ENCODE assay signal across 14 cellular contexts in genomic region chr5:119347996-119348395, GRCh38. TPM values are rescaled to one million over a fixed set of nuclear protein-coding genes. Genes with fewer than 3 reads are reported as not detected.
DNase-seq lines count a peak whose midpoint lies in the region; ATAC-seq and TF ChIP-seq lines count a peak whose summit lies in the region.
"Had no signal": no experiment of that assay in that cellular context is flagged by ENCODE, and none has a peak within 500 bp of the region (broad histone marks: within the 10 kb centered on the region; RNA-seq: fewer than 3 reads in every experiment).

No MANE protein-coding gene starts in this region.

- H3K4me2 ChIP-seq in fibroblast of lung (ENCODE audit: extremely low read depth, insufficient read depth, low read length) = no peak overlapping the region

- TF ChIP-seq EP300 in transverse colon (IDR thresholded peaks at IDR 0.05; ENCODE audit: low read depth) = no peak

- intact Hi-C loops in transverse colon (cut with DNase I; ENCODE audit: low total_unique reads) (no loop called here), cardiac septum (cut with DNase I) (no loop called here)

- in situ Hi-C loops in transverse colon (cut with MboI; ENCODE audit: low pct_ligation_motif_present in 1 of 4, low pct_unique_long_range_greater_than_20kb in 1 of 4, low sequenced_read_pairs in 3 of 4) = no loop called here

- H3K4me1 Mint-ChIP-seq in stimulated activated naive CD8-positive, alpha-beta T cell treated with anti-CD3 and anti-CD28 coated beads, Interleukin-15, Interleukin-2, amounts not matched to agents 100 ng/mL and 50 ng/mL, for 24 hours (ENCODE audit: low read depth) = peaks cover 95% of the 10 kb centered on the region
- H3K4me1 Mint-ChIP-seq in stimulated activated naive CD8-positive, alpha-beta T cell treated with anti-CD3 and anti-CD28 coated beads, Interleukin-15, amount 100 ng/mL, for 72 hours = peaks cover 95% of the 10 kb centered on the region
- H3K4me1 Mint-ChIP-seq in type B pancreatic cell (ENCODE audit: unreplicated experiment) = peaks cover 28% of the 10 kb centered on the region

- H3K4me3 Mint-ChIP-seq in stimulated activated naive CD8-positive, alpha-beta T cell treated with anti-CD3 and anti-CD28 coated beads, Interleukin-15, Interleukin-2, amounts not matched to agents 100 ng/mL and 50 ng/mL, for 24 hours = no peak overlapping the region
- H3K4me3 Mint-ChIP-seq in stimulated activated naive CD8-positive, alpha-beta T cell treated with anti-CD3 and anti-CD28 coated beads, Interleukin-15, amount 100 ng/mL, for 72 hours = peak overlapping the region in 1 of 2 donors; percentile 2
- H3K4me3 Mint-ChIP-seq in type B pancreatic cell = peak overlapping the region; percentile 28

- H3K36me3 Mint-ChIP-seq in stimulated activated naive CD8-positive, alpha-beta T cell treated with anti-CD3 and anti-CD28 coated beads, Interleukin-15, Interleukin-2, amounts not matched to agents 100 ng/mL and 50 ng/mL, for 24 hours (ENCODE audit: low read depth) = peaks cover 53% of the 10 kb centered on the region
- no peaks in the 10 kb centered on the region for H3K36me3 Mint-ChIP-seq in type B pancreatic cell

- H3K27me3 ChIP-seq in fibroblast of lung (ENCODE audit: control insufficient read depth, insufficient read depth, low read length) (no peaks in the 10 kb centered on the region), transverse colon (no peaks in the 10 kb centered on the region)
- H3K27me3 ChIP-seq: adrenal gland had no signal

- TF ChIP-seq CTCF in fibroblast of lung (conservative IDR thresholded peaks at IDR 0.05 in 1 of 2, IDR thresholded peaks at IDR 0.05 in 1 of 2; ENCODE audit: low read depth in 1 of 2, low read length in 2 of 2) (peak in 1 of 2 donors; percentile 4), type B pancreatic cell (conservative IDR thresholded peaks at IDR 0.05) (peak; percentile 50), transverse colon (IDR thresholded peaks at IDR 0.05) (no peak)

- peak overlapping the region; percentile 52 for H3K9ac ChIP-seq in SK-N-MC (ENCODE audit: insufficient read length)
- no peak overlapping the region for H3K9ac ChIP-seq in fibroblast of lung (ENCODE audit: insufficient read depth, low read length)

- no peak for TF ChIP-seq POLR2A in transverse colon (IDR thresholded peaks at IDR 0.05)

- peak overlapping the region; percentile 92 for H3K27ac Mint-ChIP-seq in stimulated activated naive CD8-positive, alpha-beta T cell treated with anti-CD3 and anti-CD28 coated beads, Interleukin-15, Interleukin-2, amounts not matched to agents 100 ng/mL and 50 ng/mL, for 24 hours
- peak overlapping the region in 1 of 2 donors; percentile 83 for H3K27ac Mint-ChIP-seq in stimulated activated naive CD8-positive, alpha-beta T cell treated with anti-CD3 and anti-CD28 coated beads, Interleukin-15, amount 100 ng/mL, for 72 hours
- no peak overlapping the region for H3K27ac Mint-ChIP-seq in type B pancreatic cell

- peaks cover 2% of the 10 kb centered on the region for H3K4me1 ChIP-seq in fibroblast of lung (ENCODE audit: control insufficient read depth, extremely low read depth, insufficient read depth, low read length)
- peaks cover 0 to 20% (median 8%) of the 10 kb centered on the region in 4 donors for H3K4me1 ChIP-seq in transverse colon
- H3K4me1 ChIP-seq: adrenal gland had no signal

- peak overlapping the region; percentile 93 for H3K27ac ChIP-seq in SK-N-MC
- no peak overlapping the region for H3K27ac ChIP-seq in fibroblast of lung (ENCODE audit: insufficient read depth, low read length)
- H3K27ac ChIP-seq in transverse colon = no peak overlapping the region
- H3K27ac ChIP-seq: adrenal gland had no signal

- H4K20me1 ChIP-seq in fibroblast of lung (ENCODE audit: control insufficient read depth, extremely low read depth, insufficient read depth, low read length) = no peaks in the 10 kb centered on the region

- H3K9me3 Mint-ChIP-seq in stimulated activated naive CD8-positive, alpha-beta T cell treated with anti-CD3 and anti-CD28 coated beads, Interleukin-15, Interleukin-2, amounts not matched to agents 100 ng/mL and 50 ng/mL, for 24 hours = no peaks in the 10 kb centered on the region
- no peaks in the 10 kb centered on the region for H3K9me3 Mint-ChIP-seq in stimulated activated naive CD8-positive, alpha-beta T cell treated with anti-CD3 and anti-CD28 coated beads, Interleukin-15, amount 100 ng/mL, for 72 hours
- no peaks in the 10 kb centered on the region for H3K9me3 Mint-ChIP-seq in type B pancreatic cell

- no peak overlapping the region for H2AFZ ChIP-seq in fibroblast of lung (ENCODE audit: low read length)

- no peaks in the 10 kb centered on the region for H3K79me2 ChIP-seq in fibroblast of lung (ENCODE audit: control insufficient read depth, insufficient read depth, low read length)

- WGBS in transverse colon (ENCODE audit: low coverage in 1 of 2), 2 donors = 91 to 100% methylated on average over 1 of the region's 1 CpG

- no peak for DNase-seq in stimulated activated naive CD8-positive, alpha-beta T cell treated with anti-CD3 and anti-CD28 coated beads, Interleukin-15, amount 100 ng/mL, for 72 hours
- peak; percentile 86 for DNase-seq in SK-N-MC (ENCODE audit: low read depth, low spot score)
- peak; percentile 55 to 64 for DNase-seq in fibroblast of lung (ENCODE audit: low read depth in 2 of 2)
- no peak for DNase-seq in type B pancreatic cell (ENCODE audit: extremely low spot score, unreplicated experiment)
- DNase-seq in RKO (ENCODE audit: low spot score) = no peak
- DNase-seq in transverse colon = no peak
- no peak for DNase-seq in cardiac septum (ENCODE audit: low spot score)
- DNase-seq: activated CD4-positive, alpha-beta T cell treated with anti-CD3 and anti-CD28 coated beads, Interleukin-2, amount 50 U/mL, for 1 hour; adrenal gland; head of caudate nucleus; NCI-H1105 treated with DMSO at 0.1 percent for 48 hours; NCI-H774 had no signal

- H3K9me3 ChIP-seq in SK-N-MC (ENCODE audit: low read depth, low read length) (no peaks in the 10 kb centered on the region), fibroblast of lung (ENCODE audit: control insufficient read depth, insufficient read depth, low read depth, low read length) (no peaks in the 10 kb centered on the region), transverse colon (no peaks in the 10 kb centered on the region)
- H3K9me3 ChIP-seq: adrenal gland had no signal

- no peak for ATAC-seq in stimulated activated naive CD8-positive, alpha-beta T cell treated with anti-CD3 and anti-CD28 coated beads, Interleukin-15, amount 100 ng/mL, for 72 hours

- H3K27me3 Mint-ChIP-seq in stimulated activated naive CD8-positive, alpha-beta T cell treated with anti-CD3 and anti-CD28 coated beads, Interleukin-15, Interleukin-2, amounts not matched to agents 100 ng/mL and 50 ng/mL, for 24 hours = no peaks in the 10 kb centered on the region
- H3K27me3 Mint-ChIP-seq in stimulated activated naive CD8-positive, alpha-beta T cell treated with anti-CD3 and anti-CD28 coated beads, Interleukin-15, amount 100 ng/mL, for 72 hours = no peaks in the 10 kb centered on the region
- no peaks in the 10 kb centered on the region for H3K27me3 Mint-ChIP-seq in type B pancreatic cell

- H3K4me3 ChIP-seq in SK-N-MC (peak overlapping the region; percentile 70), fibroblast of lung (replicated peaks in 1 of 4; ENCODE audit: control extremely low read depth in 1 of 4, insufficient read depth in 1 of 4, low read depth in 3 of 4, low read length in 4 of 4) (no peak overlapping the region), transverse colon (no peak overlapping the region)
- H3K4me3 ChIP-seq: adrenal gland, lung had no signal

- no peaks in the 10 kb centered on the region for H3K36me3 ChIP-seq in SK-N-MC (ENCODE audit: insufficient read depth, low read length)
- no peaks in the 10 kb centered on the region for H3K36me3 ChIP-seq in fibroblast of lung (ENCODE audit: control insufficient read depth, insufficient read depth, low read length)
- no peaks in the 10 kb centered on the region for H3K36me3 ChIP-seq in transverse colon
- H3K36me3 ChIP-seq: adrenal gland had no signal

RNA-seq across cellular contexts. Expression of gene TNFAIP8, which starts 7.8 kb away (rescaled TPM):
- total RNA-seq in fibroblast of lung = 30.6 and 37.7 TPM in 2 replicates
- polyA plus RNA-seq in fibroblast of lung = 23.8 and 36.7 TPM in 2 replicates
- polyA plus RNA-seq in fibroblast of lung (2012) = 19.8 and 25.7 TPM in 2 replicates
- 0.74 and 3.5 TPM in 2 replicates for polyA minus RNA-seq in fibroblast of lung (ENCODE audit: low replicate concordance)
- total RNA-seq in type B pancreatic cell (ENCODE audit: low replicate concordance) = 11.8 and 17.3 TPM in 2 replicates
- 10 to 100 TPM in 3 of 4 donors, 1 to 10 TPM in 1; 9.8 to 28.1 (median 22.5) TPM for total RNA-seq in transverse colon
- 2.6 TPM for total RNA-seq in cardiac septum

Comparison
In these comparisons a context has a peak if more than half of its experiments do, and no peak if none do; other contexts are left out.
1. DNase-seq: peak in SK-N-MC (single experiment) and fibroblast of lung (2 of 2); none in stimulated activated naive CD8-positive, alpha-beta T cell treated with anti-CD3 and anti-CD28 coated beads, Interleukin-15, amount 100 ng/mL, for 72 hours (0 of 2), type B pancreatic cell (single experiment), RKO (single experiment), transverse colon (single experiment) and cardiac septum (single experiment).